ENCODE assay signal across 9 cellular contexts in genomic region chr1:238951809-238952208, GRCh38.
A peak's percentile ranks its signal among the peaks of the same experiment; 100 is the strongest.
DNase-seq lines count a peak whose midpoint lies in the region; ATAC-seq, FAIRE-seq and TF ChIP-seq lines count a peak whose summit lies in the region.
"Had no signal": no experiment of that assay in that cellular context is flagged by ENCODE, and none has a peak within 500 bp of the region (broad histone marks: within the 10 kb centered on the region; RNA-seq: fewer than 3 reads in every experiment).

No MANE protein-coding gene starts in this region.

- H3K4me1 ChIP-seq in Caco-2 (no peaks in the 10 kb centered on the region), astrocyte (ENCODE audit: insufficient read depth, low read length) (no peaks in the 10 kb centered on the region), HepG2 (ENCODE audit: insufficient read depth, low read length) (no peaks in the 10 kb centered on the region)

- CTCF ChIA-PET in Caco-2 (lab: Charles Lee) (no interaction called here), HepG2 (lab: Yijun Ruan, JAX; ENCODE audit: low intra/inter-chr PET ratio, low total read pairs) (no interaction called here)

- FAIRE-seq in astrocyte (lab: Jason Lieb, UNC) (no peak), HepG2 (lab: Jason Lieb, UNC) (no peak)

- no peak overlapping the region for H3K27ac ChIP-seq in astrocyte (ENCODE audit: low read depth, low read length)
- no peak overlapping the region for H3K27ac ChIP-seq in HepG2 (ENCODE audit: extremely low read length, insufficient read depth, low read length)

- H3K36me3 Mint-ChIP-seq in Caco-2 (ENCODE audit: insufficient read depth, unreplicated experiment) (no peaks in the 10 kb centered on the region), astrocyte (ENCODE audit: low read depth, unreplicated experiment) (no peaks in the 10 kb centered on the region)
- H3K36me3 Mint-ChIP-seq: immature natural killer cell had no signal

- H3K36me3 ChIP-seq in Caco-2 (ENCODE audit: control insufficient read depth, insufficient read depth, low read length) (no peaks in the 10 kb centered on the region), astrocyte (ENCODE audit: insufficient read depth, low read length) (no peaks in the 10 kb centered on the region), HepG2 (replicated peaks in 1 of 2; ENCODE audit: control insufficient read depth in 1 of 2, insufficient read depth in 2 of 2, low read length in 2 of 2) (no peaks in the 10 kb centered on the region)

- H3K79me2 ChIP-seq in astrocyte (ENCODE audit: insufficient read depth, low read length) (no peaks in the 10 kb centered on the region), HepG2 (ENCODE audit: insufficient read depth, low read length) (no peaks in the 10 kb centered on the region)

- H3K9ac ChIP-seq in astrocyte (ENCODE audit: low read length) (no peak overlapping the region), HepG2 (ENCODE audit: insufficient read depth, low read depth, low read length) (no peak overlapping the region)

- TF ChIP-seq EP300 in HepG2 (IDR thresholded peaks at IDR 0.05; ENCODE audit: low read depth in 2 of 2, low read length in 2 of 2), result no peak
- TF ChIP-seq EP300 in HepG2 (CRISPR knock-in tag; IDR thresholded peaks at IDR 0.05; ENCODE audit: borderline replicate concordance), result no peak

- H3K27ac Mint-ChIP-seq in Caco-2 (ENCODE audit: unreplicated experiment) (no peak overlapping the region), astrocyte (ENCODE audit: unreplicated experiment) (no peak overlapping the region)

- H3K4me3 ChIP-seq in Caco-2 (ENCODE audit: low read depth, low read length), result no peak overlapping the region
- no peak overlapping the region for H3K4me3 ChIP-seq in astrocyte (ENCODE audit: insufficient read depth, low read depth, low read length)
- H3K4me3 ChIP-seq in HepG2 (replicated peaks in 1 of 3; ENCODE audit: insufficient read depth in 1 of 3, low read depth in 2 of 3, low read length in 3 of 3), result no peak overlapping the region
- H3K4me3 ChIP-seq in foreskin fibroblast (ENCODE audit: low read depth in 1 of 2, low read length in 2 of 2), result no peak overlapping the region

- no peak overlapping the region for H2AFZ ChIP-seq in astrocyte (ENCODE audit: low read depth, low read length)
- H2AFZ ChIP-seq in HepG2 (ENCODE audit: low read length), result no peak overlapping the region

- WGBS in HepG2 (ENCODE audit: low lambda C conversion rate), result 6% methylated on average over 6 of the region's 6 CpGs

- TF ChIP-seq RAD21 in HepG2 (CRISPR knock-in tag; IDR thresholded peaks at IDR 0.05), result no peak

- H3K27me3 Mint-ChIP-seq in Caco-2 (ENCODE audit: insufficient read depth, unreplicated experiment) (peaks cover 2% of the 10 kb centered on the region), astrocyte (ENCODE audit: low read depth, unreplicated experiment) (no peaks in the 10 kb centered on the region)

- no peaks in the 10 kb centered on the region for H3K9me3 Mint-ChIP-seq in Caco-2 (ENCODE audit: unreplicated experiment)
- no peaks in the 10 kb centered on the region for H3K9me3 Mint-ChIP-seq in astrocyte (ENCODE audit: unreplicated experiment)

- in situ Hi-C loops in HepG2 (cut with HindIII; ENCODE audit: extremely low pct_ligation_motif_present, low pct_unique_long_range_greater_than_20kb), result no loop called here

- no peaks in the 10 kb centered on the region for H3K27me3 ChIP-seq in Caco-2 (replicated peaks; ENCODE audit: control insufficient read depth, insufficient read depth, low read length)
- no peaks in the 10 kb centered on the region for H3K27me3 ChIP-seq in astrocyte (ENCODE audit: insufficient read depth, low read length)
- no peaks in the 10 kb centered on the region for H3K27me3 ChIP-seq in HepG2 (ENCODE audit: control insufficient read depth in 1 of 2, insufficient read depth in 2 of 2, low read length in 2 of 2)

- TF ChIP-seq CTCF in Caco-2 (IDR thresholded peaks at IDR 0.05; ENCODE audit: insufficient read depth in 1 of 2, low read depth in 1 of 2, low read length in 1 of 2, severe bottlenecking in 1 of 2, unreplicated experiment in 1 of 2) (peak; percentile 21 to 50), LNCAP (IDR thresholded peaks at IDR 0.05) (peak; percentile 68), astrocyte (IDR thresholded peaks at IDR 0.05; ENCODE audit: insufficient read depth, low read depth, low read length) (peak; percentile 51), HepG2 (CRISPR knock-in tag; IDR thresholded peaks at IDR 0.05) (no peak), foreskin fibroblast (IDR thresholded peaks at IDR 0.05; ENCODE audit: low read depth, low read length) (no peak)

- ATAC-seq in HepG2, result no peak
- ATAC-seq in HG03108 (IDR thresholded peaks at IDR 0.05; ENCODE audit: unreplicated experiment), result no peak

- H3K9me3 ChIP-seq in Caco-2, result no peaks in the 10 kb centered on the region
- H3K9me3 ChIP-seq in astrocyte (ENCODE audit: insufficient read depth, low read depth, low read length), result no peaks in the 10 kb centered on the region
- peaks cover 86% of the 10 kb centered on the region for H3K9me3 ChIP-seq in HepG2 (ENCODE audit: low read length)

- peak in 1 of 2 experiments; percentile 29 for DNase-seq in Caco-2
- DNase-seq in astrocyte (ENCODE audit: low read depth), result peak; percentile 46
- DNase-seq in HepG2 (ENCODE audit: low spot score), result no peak
- DNase-seq in foreskin fibroblast, result no peak
- no peak for DNase-seq in activated CD4-positive, CD25-positive, alpha-beta regulatory T cell treated with anti-CD3 and anti-CD28 coated beads, Interleukin-2, amount 50 U/mL, for 72 hours
- no peak for DNase-seq in stimulated activated CD4-positive, alpha-beta T cell treated with anti-CD3 and anti-CD28 coated beads, Interleukin-4, amount 100 ng/mL, for 24 hours
- DNase-seq: immature natural killer cell had no signal

- no peaks in the 10 kb centered on the region for H3K4me1 Mint-ChIP-seq in Caco-2 (ENCODE audit: low read depth, unreplicated experiment)
- H3K4me1 Mint-ChIP-seq in astrocyte (ENCODE audit: low read depth, unreplicated experiment), result peaks cover 29% of the 10 kb centered on the region

- POLR2A ChIA-PET in Caco-2 (lab: Charles Lee), result no interaction called here
- POLR2A ChIA-PET in HepG2 (lab: Yijun Ruan, JAX), result no interaction called here

- no peak overlapping the region for H3K4me3 Mint-ChIP-seq in Caco-2 (ENCODE audit: unreplicated experiment)
- no peak overlapping the region for H3K4me3 Mint-ChIP-seq in astrocyte (ENCODE audit: unreplicated experiment)
- H3K4me3 Mint-ChIP-seq: immature natural killer cell had no signal

- H4K20me1 ChIP-seq in astrocyte (ENCODE audit: insufficient read depth, low read length) (no peaks in the 10 kb centered on the region), HepG2 (ENCODE audit: insufficient read depth, low read length) (no peaks in the 10 kb centered on the region)

- BruUV-seq in Caco-2 (replicated peaks; lab: Mats Ljungman, UMichigan) (no TSS peak), HepG2 (replicated peaks; lab: Mats Ljungman, UMichigan) (no TSS peak)

- no peak for TF ChIP-seq POLR2A in HepG2 (IDR thresholded peaks at IDR 0.05; ENCODE audit: insufficient read depth in 1 of 2, low read depth in 2 of 2, low read length in 2 of 2)

- intact Hi-C loops in Caco-2 (cut with micrococcal nuclease; ENCODE audit: unreplicated experiment), result loop anchor here (1.0 to 5.0 kb wide), 5 partner anchors 162 to 1145 kb away; no protein-coding TSS in a partner anchor
- intact Hi-C loops in HepG2 (cut with micrococcal nuclease; ENCODE audit: unreplicated experiment), result no loop called here

- no peak overlapping the region for H3K4me2 ChIP-seq in astrocyte (ENCODE audit: low read length)
- H3K4me2 ChIP-seq in HepG2 (ENCODE audit: low read depth, low read length), result no peak overlapping the region

TF ChIP-seq in HepG2, 621 proteins besides CTCF, POLR2A, EP300 and RAD21:
- TF ChIP-seq STAG1 (CRISPR knock-in tag; IDR thresholded peaks at IDR 0.05) (peak; percentile 28), ETV5 (CRISPR knock-in tag; IDR thresholded peaks at IDR 0.05; ENCODE audit: borderline replicate concordance) (no peak)

Comparison
In these comparisons a context has a peak if more than half of its experiments do, and no peak if none do; other contexts are left out.
1. CTCF ChIP-seq: peak in Caco-2 (2 of 2), LNCAP (single experiment) and astrocyte (single experiment); none in HepG2 (single experiment) and foreskin fibroblast (single experiment).